In the genomic region with DNA sequence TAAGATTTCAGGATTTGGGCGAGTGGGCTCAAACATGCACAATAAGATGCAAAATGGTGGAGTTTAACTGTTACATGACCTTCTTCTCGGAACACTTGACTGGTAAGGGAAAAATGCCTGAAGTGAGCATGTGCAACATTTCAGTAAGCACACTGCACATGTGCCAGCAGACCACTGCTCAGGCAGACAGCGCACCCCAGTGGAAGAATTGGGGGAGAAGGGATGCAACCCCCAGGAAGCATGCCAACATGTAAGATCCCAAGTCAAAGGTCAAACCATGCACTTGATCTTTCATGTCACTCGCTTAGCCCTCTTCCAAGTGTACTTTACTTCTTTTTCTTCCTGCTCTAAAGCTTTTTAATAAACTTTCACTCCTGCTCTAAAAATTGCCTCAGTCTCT, we compare ENCODE assay signal across 8 cellular contexts.
DNase-seq lines count a peak whose midpoint lies in the region; ATAC-seq, FAIRE-seq and TF ChIP-seq lines count a peak whose summit lies in the region.

No MANE protein-coding gene starts in this region.

- H3K4me3 ChIP-seq in GM12878 (no peak overlapping the region), testis (no peak overlapping the region)

- no peaks in the 10 kb centered on the region for H3K9me3 ChIP-seq in GM12878 (replicated peaks; ENCODE audit: control insufficient read depth, insufficient read depth, low read length)
- H3K9me3 ChIP-seq in testis, result no peaks in the 10 kb centered on the region

- no peaks in the 10 kb centered on the region for H3K4me1 ChIP-seq in GM12878 (ENCODE audit: control insufficient read depth, insufficient read depth, low read length)
- H3K4me1 ChIP-seq in testis, result no peaks in the 10 kb centered on the region

- ATAC-seq in GM21447 (IDR thresholded peaks at IDR 0.05; ENCODE audit: unreplicated experiment) (peak; percentile 76), GM12878 (peak; percentile 80), left colon (no peak)

- H3K9ac ChIP-seq in GM12878 (ENCODE audit: control insufficient read depth, insufficient read depth, low read length), result no peak overlapping the region

- peak; percentile 73 for TF ChIP-seq RAD21 in GM12878 (IDR thresholded peaks at IDR 0.05; ENCODE audit: insufficient read depth, low read depth, low read length)

- peak; percentile 51 to 58 (median 55); a peak in 4 of 6 replicates for TF ChIP-seq CTCF in GM12878 (IDR thresholded peaks at IDR 0.05 in 2 of 3, conservative IDR thresholded peaks at IDR 0.05 in 1 of 3; ENCODE audit: control insufficient read depth in 2 of 3, extremely low read depth in 1 of 3, insufficient read depth in 1 of 3, low read depth in 3 of 3, low read length in 3 of 3)
- TF ChIP-seq CTCF in testis (IDR thresholded peaks at IDR 0.05), result no peak

- H3K36me3 ChIP-seq in GM12878 (ENCODE audit: control insufficient read depth in 2 of 2, insufficient read depth in 2 of 2, low read length in 1 of 2) (no peaks in the 10 kb centered on the region), testis (ENCODE audit: low read depth, missing control alignments) (no peaks in the 10 kb centered on the region)

- CTCF ChIA-PET in GM12878 (lab: Yijun Ruan, JAX), result interaction anchor here (0.7 to 2.9 kb wide), 2 partner anchors 196 to 201 kb away, joined by 3 to 13 read pairs; no protein-coding TSS in a partner anchor

- peak; percentile 13 for DNase-seq in GF-D8 (lab: John Stamatoyannopoulos, UW)
- DNase-seq in MV-4-11 (lab: John Stamatoyannopoulos, UW), result peak; percentile 65
- no peak for DNase-seq in GM12878 (ENCODE audit: low read depth, low spot score)
- DNase-seq in testis, result no peak
- no peak for DNase-seq in RCC 7860 (ENCODE audit: low spot score)
- no peak for DNase-seq in NCI-H2196 (lab: John Stamatoyannopoulos, UW; ENCODE audit: unreplicated experiment)
- no peak for DNase-seq in left colon

- FAIRE-seq in GM12878 (lab: Jason Lieb, UNC) (no peak), RCC 7860 (lab: Jason Lieb, UNC) (no peak)

- WGBS in GM12878 (ENCODE audit: insufficient coverage, insufficient replicate concordance, low lambda C conversion rate, missing lambda C conversion rate), result 0% methylated on average over 4 of the region's 4 CpGs
- 72 to 76% methylated on average over 4 of the region's 4 CpGs for WGBS in testis, 2 donors

- H3K27me3 ChIP-seq in GM12878 (replicated peaks in 1 of 2; ENCODE audit: control insufficient read depth in 2 of 2, insufficient read depth in 2 of 2, low read length in 1 of 2) (no peaks in the 10 kb centered on the region), testis (no peaks in the 10 kb centered on the region)

- TF ChIP-seq POLR2A in GM12878 (IDR thresholded peaks at IDR 0.05; ENCODE audit: low read depth, low read length), result no peak
- TF ChIP-seq POLR2A in testis (IDR thresholded peaks at IDR 0.05), result no peak

- no peak overlapping the region for H3K4me2 ChIP-seq in GM12878 (ENCODE audit: control insufficient read depth, insufficient read depth)

- SMC1A ChIA-PET in GM12878 (lab: Charles Lee; ENCODE audit: uncharacterized antibody, unreplicated experiment), result interaction anchor here (2.1 kb wide), 1 partner anchor 202 kb away, joined by 6 read pairs; no protein-coding TSS in a partner anchor

- no peaks in the 10 kb centered on the region for H4K20me1 ChIP-seq in GM12878 (ENCODE audit: control insufficient read depth, insufficient read depth)

- intact Hi-C loops in GM12878 (cut with micrococcal nuclease; ENCODE audit: unreplicated experiment), result no loop called here
- intact Hi-C loops in testis (cut with DNase I; ENCODE audit: low total_unique reads), result no loop called here
- intact Hi-C loops in left colon (cut with DNase I, micrococcal nuclease), result no loop called here

- H3K27ac ChIP-seq in GM12878 (ENCODE audit: control insufficient read depth, insufficient read depth) (no peak overlapping the region), testis (no peak overlapping the region)

- POLR2A ChIA-PET in GM12878 (lab: Charles Lee), result no interaction called here

- in situ Hi-C loops in GM12878 (cut with MboI), result no loop called here

- H2AFZ ChIP-seq in GM12878 (ENCODE audit: control insufficient read depth, low read depth, low read length), result no peak overlapping the region

- no peak for TF ChIP-seq EP300 in GM12878 (IDR thresholded peaks at IDR 0.05; ENCODE audit: borderline replicate concordance in 1 of 2, control insufficient read depth in 1 of 2, low read depth in 2 of 2, low read length in 2 of 2)

- H3K79me2 ChIP-seq in GM12878 (ENCODE audit: control insufficient read depth, insufficient read depth, low read length), result no peaks in the 10 kb centered on the region

- BruUV-seq in GM12878 (replicated peaks; lab: Mats Ljungman, UMichigan), result no TSS peak

- RAD21 ChIA-PET in GM12878 (lab: Charles Lee; ENCODE audit: unreplicated experiment), result interaction anchor here (1.2 kb wide), 1 partner anchor 201 kb away, joined by 5 read pairs; no protein-coding TSS in a partner anchor

TF ChIP-seq in GM12878, 131 proteins besides CTCF, POLR2A, EP300 and RAD21:
- no peak for TF ChIP-seq NBN (IDR thresholded peaks at IDR 0.05)
- peak; percentile 51 for TF ChIP-seq NR2F1 (conservative IDR thresholded peaks at IDR 0.05)
- TF ChIP-seq, protein P1, sequence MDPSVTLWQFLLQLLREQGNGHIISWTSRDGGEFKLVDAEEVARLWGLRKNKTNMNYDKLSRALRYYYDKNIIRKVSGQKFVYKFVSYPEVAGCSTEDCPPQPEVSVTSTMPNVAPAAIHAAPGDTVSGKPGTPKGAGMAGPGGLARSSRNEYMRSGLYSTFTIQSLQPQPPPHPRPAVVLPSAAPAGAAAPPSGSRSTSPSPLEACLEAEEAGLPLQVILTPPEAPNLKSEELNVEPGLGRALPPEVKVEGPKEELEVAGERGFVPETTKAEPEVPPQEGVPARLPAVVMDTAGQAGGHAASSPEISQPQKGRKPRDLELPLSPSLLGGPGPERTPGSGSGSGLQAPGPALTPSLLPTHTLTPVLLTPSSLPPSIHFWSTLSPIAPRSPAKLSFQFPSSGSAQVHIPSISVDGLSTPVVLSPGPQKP (IDR thresholded peaks at IDR 0.05; ENCODE audit: low read depth, low read length), result no peak
- TF ChIP-seq SMC3 (IDR thresholded peaks at IDR 0.05; ENCODE audit: borderline replicate concordance, low read length), result peak; percentile 33
- TF ChIP-seq, protein P2, sequence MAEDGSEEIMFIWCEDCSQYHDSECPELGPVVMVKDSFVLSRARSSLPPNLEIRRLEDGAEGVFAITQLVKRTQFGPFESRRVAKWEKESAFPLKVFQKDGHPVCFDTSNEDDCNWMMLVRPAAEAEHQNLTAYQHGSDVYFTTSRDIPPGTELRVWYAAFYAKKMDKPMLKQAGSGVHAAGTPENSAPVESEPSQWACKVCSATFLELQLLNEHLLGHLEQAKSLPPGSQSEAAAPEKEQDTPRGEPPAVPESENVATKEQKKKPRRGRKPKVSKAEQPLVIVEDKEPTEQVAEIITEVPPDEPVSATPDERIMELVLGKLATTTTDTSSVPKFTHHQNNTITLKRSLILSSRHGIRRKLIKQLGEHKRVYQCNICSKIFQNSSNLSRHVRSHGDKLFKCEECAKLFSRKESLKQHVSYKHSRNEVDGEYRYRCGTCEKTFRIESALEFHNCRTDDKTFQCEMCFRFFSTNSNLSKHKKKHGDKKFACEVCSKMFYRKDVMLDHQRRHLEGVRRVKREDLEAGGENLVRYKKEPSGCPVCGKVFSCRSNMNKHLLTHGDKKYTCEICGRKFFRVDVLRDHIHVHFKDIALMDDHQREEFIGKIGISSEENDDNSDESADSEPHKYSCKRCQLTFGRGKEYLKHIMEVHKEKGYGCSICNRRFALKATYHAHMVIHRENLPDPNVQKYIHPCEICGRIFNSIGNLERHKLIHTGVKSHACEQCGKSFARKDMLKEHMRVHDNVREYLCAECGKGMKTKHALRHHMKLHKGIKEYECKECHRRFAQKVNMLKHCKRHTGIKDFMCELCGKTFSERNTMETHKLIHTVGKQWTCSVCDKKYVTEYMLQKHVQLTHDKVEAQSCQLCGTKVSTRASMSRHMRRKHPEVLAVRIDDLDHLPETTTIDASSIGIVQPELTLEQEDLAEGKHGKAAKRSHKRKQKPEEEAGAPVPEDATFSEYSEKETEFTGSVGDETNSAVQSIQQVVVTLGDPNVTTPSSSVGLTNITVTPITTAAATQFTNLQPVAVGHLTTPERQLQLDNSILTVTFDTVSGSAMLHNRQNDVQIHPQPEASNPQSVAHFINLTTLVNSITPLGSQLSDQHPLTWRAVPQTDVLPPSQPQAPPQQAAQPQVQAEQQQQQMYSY (CRISPR knock-in tag; IDR thresholded peaks at IDR 0.05), result no peak
- peak in 1 of 2 experiments; percentile 14; a peak in 1 of 4 replicates for TF ChIP-seq BHLHE40 (IDR thresholded peaks at IDR 0.05; ENCODE audit: borderline replicate concordance in 1 of 2, low read depth in 2 of 2, low read length in 1 of 2)
- TF ChIP-seq ZNF217 (IDR thresholded peaks at IDR 0.05), result no peak
- TF ChIP-seq KAT2A (conservative IDR thresholded peaks at IDR 0.05; ENCODE audit: control insufficient read depth, low read depth, low read length), result no peak
- no peak for TF ChIP-seq SUZ12 (IDR thresholded peaks at IDR 0.05; ENCODE audit: unreplicated experiment)
- no peak for TF ChIP-seq MEF2B (IDR thresholded peaks at IDR 0.05; ENCODE audit: partially characterized antibody, poor library complexity, severe bottlenecking)

Comparison
In these comparisons a context has a peak if more than half of its experiments do, and no peak if none do; other contexts are left out.
1. DNase-seq: peak in GF-D8 (single experiment) and MV-4-11 (single experiment); none in GM12878 (single experiment), testis (single experiment), RCC 7860 (single experiment), NCI-H2196 (single experiment) and left colon (0 of 2).
2. CTCF ChIP-seq: peak in GM12878 (3 of 3); none in testis (0 of 3).